Comparison of ENCODE assay signal across 8 cellular contexts in genomic region chr19:5968431-5969373, GRCh38. TPM values are rescaled to one million over a fixed set of nuclear protein-coding genes. Genes with fewer than 3 reads are reported as not detected.
DNase-seq lines count a peak whose midpoint lies in the region; TF ChIP-seq lines count a peak whose summit lies in the region.

No MANE protein-coding gene starts in this region.

- CTCF ChIA-PET in CD8-positive, alpha-beta memory T cell (lab: Charles Lee): interaction anchor here (0.9 to 3.4 kb wide), 14 partner anchors 9 to 165 kb away, joined by 3 to 43 read pairs (median 8); partner anchors contain the start of genes NDUFA11, RANBP3 and VMAC

- peak overlapping the region in 1 of 7 donors; percentile 92 for H3K4me3 Mint-ChIP-seq in CD8-positive, alpha-beta memory T cell
- H3K4me3 Mint-ChIP-seq in neural crest cell: no peak overlapping the region

- no peaks in the 10 kb centered on the region for H3K27me3 ChIP-seq in CD8-positive, alpha-beta memory T cell (ENCODE audit: insufficient read depth, low read length, poor library complexity, severe bottlenecking)
- no peaks in the 10 kb centered on the region for H3K27me3 ChIP-seq in effector memory CD4-positive, alpha-beta T cell (replicated peaks; ENCODE audit: control insufficient read depth, insufficient read depth, low read length, poor library complexity, severe bottlenecking)

- peaks cover 68 to 95% (median 83%) of the 10 kb centered on the region in 3 donors for H3K4me1 Mint-ChIP-seq in CD8-positive, alpha-beta memory T cell
- H3K4me1 Mint-ChIP-seq in neural crest cell: peaks cover 25% of the 10 kb centered on the region

- peak overlapping the region; percentile 43 for H3K27ac ChIP-seq in CD8-positive, alpha-beta memory T cell (ENCODE audit: low read depth, low read length)
- peak overlapping the region; percentile 33 for H3K27ac ChIP-seq in effector memory CD4-positive, alpha-beta T cell (ENCODE audit: insufficient read depth, low read length, poor library complexity, severe bottlenecking)

- H3K36me3 ChIP-seq in CD8-positive, alpha-beta memory T cell (ENCODE audit: insufficient read depth, low read length): peaks cover 8% of the 10 kb centered on the region
- peaks cover 13% of the 10 kb centered on the region for H3K36me3 ChIP-seq in effector memory CD4-positive, alpha-beta T cell (ENCODE audit: control insufficient read depth, insufficient read depth, low read length)

- no peak for TF ChIP-seq CTCF in neural crest cell (conservative IDR thresholded peaks at IDR 0.05)
- no peak for TF ChIP-seq CTCF in GM13976 (IDR thresholded peaks at IDR 0.05; ENCODE audit: borderline replicate concordance, control extremely low read depth, extremely low read depth, insufficient read depth, missing control alignments)

- no peaks in the 10 kb centered on the region for H3K9me3 ChIP-seq in CD8-positive, alpha-beta memory T cell (ENCODE audit: low read length)
- no peaks in the 10 kb centered on the region for H3K9me3 ChIP-seq in effector memory CD4-positive, alpha-beta T cell (ENCODE audit: control insufficient read depth, low read length)

- H3K4me3 ChIP-seq in CD8-positive, alpha-beta memory T cell (ENCODE audit: low read length): no peak overlapping the region
- no peak overlapping the region for H3K4me3 ChIP-seq in effector memory CD4-positive, alpha-beta T cell (ENCODE audit: insufficient read depth, low read depth, low read length, poor library complexity, severe bottlenecking)

- H3K36me3 Mint-ChIP-seq in CD8-positive, alpha-beta memory T cell: peaks cover 0 to 57% (median 1%) of the 10 kb centered on the region in 3 donors
- H3K36me3 Mint-ChIP-seq in neural crest cell (ENCODE audit: low read depth): no peaks in the 10 kb centered on the region

- peaks cover 70% of the 10 kb centered on the region for H3K4me1 ChIP-seq in CD8-positive, alpha-beta memory T cell (ENCODE audit: insufficient read depth, low read length)
- peaks cover 33% of the 10 kb centered on the region for H3K4me1 ChIP-seq in effector memory CD4-positive, alpha-beta T cell (ENCODE audit: control insufficient read depth, insufficient read depth, low read length, poor library complexity, severe bottlenecking)

- no peaks in the 10 kb centered on the region for H3K27me3 Mint-ChIP-seq in CD8-positive, alpha-beta memory T cell
- no peaks in the 10 kb centered on the region for H3K27me3 Mint-ChIP-seq in neural crest cell (ENCODE audit: low read depth)

- in situ Hi-C loops in GM13976 (cut with MboI; ENCODE audit: low sequenced_read_pairs, unreplicated experiment): no loop called here

- DNase-seq in CD8-positive, alpha-beta memory T cell: no peak
- DNase-seq in NCI-H69 (lab: John Stamatoyannopoulos, UW) (peak; percentile 30), neural crest cell (ENCODE audit: low read depth, low spot score) (no peak), NCI-H1048 (lab: John Stamatoyannopoulos, UW) (no peak), NCI-H2171 treated with DMSO at 0.1 percent for 48 hours (lab: John Stamatoyannopoulos, UW) (no peak), middle frontal gyrus (ENCODE audit: extremely low spot score, low spot score) (no peak), GM13976 (ENCODE audit: low spot score) (no peak)
- no peak for DNase-seq in effector memory CD4-positive, alpha-beta T cell

- POLR2A ChIA-PET in CD8-positive, alpha-beta memory T cell (lab: Charles Lee): interaction anchor here (1.2 kb wide), 1 partner anchor 10 kb away, joined by 6 read pairs; the partner anchor contains the start of gene RANBP3

- no peaks in the 10 kb centered on the region for H3K9me3 Mint-ChIP-seq in CD8-positive, alpha-beta memory T cell
- no peaks in the 10 kb centered on the region for H3K9me3 Mint-ChIP-seq in neural crest cell

- peak overlapping the region; percentile 23 to 91 (median 76) for H3K27ac Mint-ChIP-seq in CD8-positive, alpha-beta memory T cell
- H3K27ac Mint-ChIP-seq in neural crest cell (ENCODE audit: unreplicated experiment): peak overlapping the region; percentile 30

RNA-seq across cellular contexts. Expression of gene RANBP3, which starts 9.2 kb away (rescaled TPM):
- 10 to 100 TPM; 94.8 to 97.6 TPM for total RNA-seq in CD8-positive, alpha-beta memory T cell
- polyA plus RNA-seq in CD8-positive, alpha-beta memory T cell: 9.7 TPM
- 121 and 122 TPM in 2 replicates for total RNA-seq in neural crest cell

RNA-seq across cellular contexts. Expression of gene CAPS, which starts 54.6 kb away (rescaled TPM):
- total RNA-seq in CD8-positive, alpha-beta memory T cell: 1 to 10 TPM; 5.3 to 7.3 TPM
- 2.7 TPM for polyA plus RNA-seq in CD8-positive, alpha-beta memory T cell
- total RNA-seq in neural crest cell: 1.6 and 2.6 TPM in 2 replicates
